Comparison of ENCODE assay signal across 21 cellular contexts in the genomic region with DNA sequence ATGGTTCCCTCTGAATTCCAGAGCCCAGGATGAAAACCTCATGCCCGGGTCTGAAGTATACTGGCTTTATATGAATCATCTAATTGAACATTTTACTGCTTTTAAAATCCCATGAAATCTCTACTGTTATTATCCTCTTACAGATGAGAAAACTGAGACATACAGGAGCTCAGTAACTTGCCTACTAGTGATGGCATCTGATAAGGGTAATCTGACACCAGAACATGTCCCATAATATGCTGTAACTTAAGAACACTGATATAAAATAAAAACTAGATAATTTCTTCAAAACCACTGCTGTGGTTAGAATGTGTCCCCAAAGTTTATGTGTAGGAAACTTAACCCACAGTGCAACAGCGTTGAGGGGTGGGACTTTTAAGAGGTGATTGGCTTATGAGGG.
DNase-seq lines count a peak whose midpoint lies in the region; ATAC-seq and TF ChIP-seq lines count a peak whose summit lies in the region.
"Had no signal": no experiment of that assay in that cellular context is flagged by ENCODE, and none has a peak within 500 bp of the region (broad histone marks: within the 10 kb centered on the region; RNA-seq: fewer than 3 reads in every experiment).

No MANE protein-coding gene starts in this region.

- H3K9me3 ChIP-seq in HEK293 (ENCODE audit: control insufficient read depth, insufficient read depth, low read depth, low read length) (no peaks in the 10 kb centered on the region), Caco-2 (no peaks in the 10 kb centered on the region)
- H3K9me3 ChIP-seq: A549 had no signal

- no peaks in the 10 kb centered on the region for H3K79me1 ChIP-seq in mesendoderm (ENCODE audit: low read length)

- H3K4me3 ChIP-seq in HEK293 (ENCODE audit: low read depth, low read length) (no peak overlapping the region), mesendoderm (ENCODE audit: low read length) (no peak overlapping the region), Caco-2 (ENCODE audit: low read depth, low read length) (no peak overlapping the region)
- H3K4me3 ChIP-seq: A549; BLaER1 treated with 17β-estradiol and CSF1 and Interleukin-3, amounts not matched to agents 10 nM and 100 nM; GM12878 had no signal

- no peak overlapping the region for H3K27ac Mint-ChIP-seq in Caco-2 (ENCODE audit: unreplicated experiment)
- H3K27ac Mint-ChIP-seq: B cell; CD4-positive, alpha-beta T cell; CD8-positive, alpha-beta T cell had no signal

- CTCF ChIA-PET in HEK293 (lab: Yijun Ruan, JAX), result interaction anchor here (0.5 to 0.7 kb wide), 3 partner anchors 12 to 456 kb away, joined by 3 to 4 read pairs (median 3); no protein-coding TSS in a partner anchor
- CTCF ChIA-PET in Caco-2 (lab: Charles Lee), result no interaction called here

- no peak overlapping the region for H2AK5ac ChIP-seq in mesendoderm (ENCODE audit: low read length)

- H3K27me3 ChIP-seq in mesendoderm (ENCODE audit: insufficient read depth, low read length, poor library complexity) (no peaks in the 10 kb centered on the region), Caco-2 (replicated peaks; ENCODE audit: control insufficient read depth, insufficient read depth, low read length) (no peaks in the 10 kb centered on the region)
- H3K27me3 ChIP-seq: BLaER1 treated with 17β-estradiol and CSF1 and Interleukin-3, amounts not matched to agents 10 nM and 100 nM had no signal

- no peak for TF ChIP-seq CTCF in HEK293 (tag by site-specific recombination; IDR thresholded peaks at IDR 0.05)
- TF ChIP-seq CTCF in Caco-2 (IDR thresholded peaks at IDR 0.05; ENCODE audit: insufficient read depth in 1 of 2, low read depth in 1 of 2, low read length in 1 of 2, severe bottlenecking in 1 of 2, unreplicated experiment in 1 of 2), result no peak

- no peak overlapping the region for H4K5ac ChIP-seq in mesendoderm (ENCODE audit: low read length)

- H3K4me3 Mint-ChIP-seq in Caco-2 (ENCODE audit: unreplicated experiment), result no peak overlapping the region
- H3K4me3 Mint-ChIP-seq: B cell; CD4-positive, alpha-beta T cell; CD8-positive, alpha-beta T cell had no signal

- H3K23ac ChIP-seq in mesendoderm (ENCODE audit: low read length), result no peak overlapping the region

- no peaks in the 10 kb centered on the region for H3K9me3 Mint-ChIP-seq in Caco-2 (ENCODE audit: unreplicated experiment)
- H3K9me3 Mint-ChIP-seq: CD4-positive, alpha-beta T cell; CD8-positive, alpha-beta T cell had no signal

- H3K4me1 ChIP-seq in HEK293 (ENCODE audit: control insufficient read depth, insufficient read depth, low read length) (peaks cover 2% of the 10 kb centered on the region; the same call in 1 of the 2 replicates), mesendoderm (ENCODE audit: control insufficient read depth, low read depth, low read length) (no peaks in the 10 kb centered on the region), Caco-2 (no peaks in the 10 kb centered on the region)
- H3K4me1 ChIP-seq: A549 had no signal

- no peaks in the 10 kb centered on the region for H3K79me2 ChIP-seq in mesendoderm (ENCODE audit: control insufficient read depth, insufficient read depth, low read length)

- BruUV-seq in Caco-2 (replicated peaks; lab: Mats Ljungman, UMichigan), result no TSS peak

- H3K4me1 Mint-ChIP-seq in Caco-2 (ENCODE audit: low read depth, unreplicated experiment), result no peaks in the 10 kb centered on the region
- H3K4me1 Mint-ChIP-seq: B cell had no signal

- no peak overlapping the region for H2BK5ac ChIP-seq in mesendoderm (ENCODE audit: low read length)

- H3K36me3 Mint-ChIP-seq in Caco-2 (ENCODE audit: insufficient read depth, unreplicated experiment), result no peaks in the 10 kb centered on the region
- H3K36me3 Mint-ChIP-seq: CD8-positive, alpha-beta T cell had no signal

- intact Hi-C loops in Caco-2 (cut with micrococcal nuclease; ENCODE audit: unreplicated experiment), result no loop called here

- H3K9ac ChIP-seq in mesendoderm (ENCODE audit: low read length), result no peak overlapping the region
- H3K9ac ChIP-seq: BLaER1 treated with 17β-estradiol and CSF1 and Interleukin-3, amounts not matched to agents 10 nM and 100 nM had no signal

- H3K4me2 ChIP-seq in mesendoderm (ENCODE audit: low read length), result no peak overlapping the region
- H3K4me2 ChIP-seq: A549; BLaER1 treated with 17β-estradiol and CSF1 and Interleukin-3, amounts not matched to agents 10 nM and 100 nM had no signal

- peak overlapping the region; percentile 55 for H3K18ac ChIP-seq in mesendoderm (ENCODE audit: low read length)

- no peak overlapping the region for H2BK15ac ChIP-seq in mesendoderm (replicated peaks; ENCODE audit: low read depth)

- POLR2A ChIA-PET in HEK293 (lab: Yijun Ruan, JAX), result no interaction called here
- POLR2A ChIA-PET in Caco-2 (lab: Charles Lee), result no interaction called here

- no peak for ATAC-seq in HG02763 (IDR thresholded peaks at IDR 0.05; ENCODE audit: unreplicated experiment)
- ATAC-seq: A549; CD8-positive, alpha-beta T cell; GM12878 had no signal

- H4K8ac ChIP-seq in mesendoderm (ENCODE audit: low read depth, low read length), result no peak overlapping the region

- H3K27me3 Mint-ChIP-seq in Caco-2 (ENCODE audit: insufficient read depth, unreplicated experiment), result peaks cover 4% of the 10 kb centered on the region
- H3K27me3 Mint-ChIP-seq: B cell; CD4-positive, alpha-beta T cell had no signal

- H3K27ac ChIP-seq in HEK293 (ENCODE audit: extremely low read depth, low read depth, low read length) (no peak overlapping the region), mesendoderm (ENCODE audit: low read depth, low read length) (no peak overlapping the region)
- H3K27ac ChIP-seq: 22Rv1; A549; BLaER1 treated with 17β-estradiol and CSF1 and Interleukin-3, amounts not matched to agents 10 nM and 100 nM; C4-2B had no signal

- DNase-seq in RPMI7951 (ENCODE audit: low read depth) (peak; percentile 4), mesendoderm (no peak), Caco-2 (no peak)
- DNase-seq: AML-193; CD4-positive, alpha-beta T cell; CD8-positive, alpha-beta T cell; DMS 273 treated with DMSO at 0.1 percent for 48 hours; DMS153; DMS53; DMS79; DND-41; EL; GDM1 had no signal

- WGBS in mesendoderm (ENCODE audit: extremely low coverage, insufficient coverage, low lambda C conversion rate), result no CpG with 5 or more reads among the region's 2 CpGs

- H3K36me3 ChIP-seq in HEK293 (ENCODE audit: control insufficient read depth in 2 of 2, insufficient read depth in 1 of 2, low read length in 2 of 2) (no peaks in the 10 kb centered on the region), mesendoderm (ENCODE audit: control insufficient read depth, insufficient read depth, low read length) (no peaks in the 10 kb centered on the region), Caco-2 (ENCODE audit: control insufficient read depth, insufficient read depth, low read length) (no peaks in the 10 kb centered on the region)
- H3K36me3 ChIP-seq: BLaER1 treated with 17β-estradiol and CSF1 and Interleukin-3, amounts not matched to agents 10 nM and 100 nM had no signal

- H3K4ac ChIP-seq in mesendoderm (ENCODE audit: low read depth, low read length), result no peak overlapping the region

- no peak overlapping the region for H3K56ac ChIP-seq in mesendoderm (ENCODE audit: low read length)

- H2BK120ac ChIP-seq in mesendoderm (ENCODE audit: low read depth, low read length), result no peak overlapping the region

TF ChIP-seq in HEK293, 187 proteins besides CTCF, POLR2A, EP300 and RAD21 (continues in another document):
- TF ChIP-seq ZNF580 (tag by site-specific recombination; IDR thresholded peaks at IDR 0.05), result no peak
- no peak for TF ChIP-seq ZNF155 (tag by site-specific recombination; IDR thresholded peaks at IDR 0.05)
- TF ChIP-seq ZNF549 (tag by site-specific recombination; IDR thresholded peaks at IDR 0.05), result 0 out of 2 replicates have a peak, but pooled peaks have one; percentile 45
- peak; percentile 49; the same call in 1 of the 2 replicates for TF ChIP-seq ZNF843 (tag by site-specific recombination; IDR thresholded peaks at IDR 0.05)
- TF ChIP-seq SCRT1 (tag by site-specific recombination; IDR thresholded peaks at IDR 0.05; ENCODE audit: borderline replicate concordance), result peak; percentile 27; the same call in 1 of the 2 replicates
- TF ChIP-seq SP7 (tag by site-specific recombination; IDR thresholded peaks at IDR 0.05), result peak; percentile 79
- 0 out of 2 replicates have a peak, but pooled peaks have one; percentile 19 for TF ChIP-seq ZXDB (tag by site-specific recombination; IDR thresholded peaks at IDR 0.05)
- peak; percentile 69 for TF ChIP-seq OSR2 (tag by site-specific recombination; IDR thresholded peaks at IDR 0.05)
- TF ChIP-seq ZBTB49 (tag by site-specific recombination; IDR thresholded peaks at IDR 0.05; ENCODE audit: low read depth), result no peak
